23 cellular contexts compared by ENCODE assay signal in genomic region chr2:97750017-97750416, GRCh38.
"Had no signal": no experiment of that assay in that cellular context is flagged by ENCODE, and none has a peak within 500 bp of the region (broad histone marks: within the 10 kb centered on the region; RNA-seq: fewer than 3 reads in every experiment).

No MANE protein-coding gene starts in this region.

- H3K9ac ChIP-seq: parathyroid adenoma had no signal

- H3K27me3 Mint-ChIP-seq: dendritic cell treated with granulocyte-macrophage colony-stimulating factor and Interleukin-4, amounts not matched to agents 40 ng/mL and 50 ng/mL, for 4 days had no signal

- H3K9me3 ChIP-seq: gastrocnemius medialis, lower lobe of right lung, prostate gland, right atrium auricular region, stomach, thyroid gland, vagina had no signal

- H3K9me3 Mint-ChIP-seq: endodermal cell; natural killer cell; neural crest cell; stimulated activated effector memory CD8-positive, alpha-beta T cell treated with anti-CD3 and anti-CD28 coated beads, Interleukin-12 subunit alpha, Interleukin-12 subunit beta, amount 100 ng/mL, for 72 hours had no signal

- H3K27ac Mint-ChIP-seq: dendritic cell treated with granulocyte-macrophage colony-stimulating factor and Interleukin-4, amounts not matched to agents 40 ng/mL and 50 ng/mL, for 4 days; endodermal cell; stimulated activated effector memory CD8-positive, alpha-beta T cell treated with anti-CD3 and anti-CD28 coated beads, Interleukin-12 subunit alpha, Interleukin-12 subunit beta, amount 100 ng/mL, for 72 hours had no signal

- ATAC-seq: esophagus mucosa; gastrocnemius medialis; left ventricle myocardium superior; lower lobe of right lung; natural killer cell; sciatic nerve; stimulated activated effector memory CD8-positive, alpha-beta T cell treated with anti-CD3 and anti-CD28 coated beads, Interleukin-12 subunit alpha, Interleukin-12 subunit beta, amount 100 ng/mL, for 72 hours had no signal

- H3K4me2 ChIP-seq: smooth muscle cell had no signal

- H3K36me3 ChIP-seq: prostate gland, right atrium auricular region, thyroid gland, vagina had no signal

- H3K4me3 ChIP-seq: gastrocnemius medialis, lower lobe of right lung, prostate gland, right atrium auricular region, smooth muscle cell, stomach, thyroid gland, vagina had no signal

- H3K4me1 ChIP-seq: gastrocnemius medialis, lower lobe of right lung, prostate gland, vagina had no signal

- DNase-seq: effector CD8-positive, alpha-beta T cell; foreskin fibroblast; gastrocnemius medialis; left ventricle myocardium superior; lower lobe of right lung; natural killer cell; stimulated activated CD4-positive, alpha-beta T cell treated with anti-CD3 and anti-CD28 coated beads, Interleukin-2, amount 100 ng/mL, for 24 hours; stimulated activated CD4-positive, alpha-beta T cell treated with anti-CD3 and anti-CD28 coated beads, Interleukin-4, amount 100 ng/mL, for 24 hours; stimulated activated naive CD4-positive, alpha-beta T cell treated with Interleukin-2 at 50 U/mL for 16 hours; stomach; thyroid gland had no signal

- H3K27me3 ChIP-seq: gastrocnemius medialis, right atrium auricular region, stomach, thyroid gland, vagina had no signal

- H3K36me3 Mint-ChIP-seq: natural killer cell had no signal

- H3K27ac ChIP-seq: epithelial cell of prostate, gastrocnemius medialis, lower lobe of right lung, parathyroid adenoma, prostate gland, right atrium auricular region, stomach, thyroid gland, vagina had no signal

- H3K4me3 Mint-ChIP-seq: dendritic cell treated with granulocyte-macrophage colony-stimulating factor and Interleukin-4, amounts not matched to agents 40 ng/mL and 50 ng/mL, for 4 days; endodermal cell; natural killer cell; neural crest cell; stimulated activated effector memory CD8-positive, alpha-beta T cell treated with anti-CD3 and anti-CD28 coated beads, Interleukin-12 subunit alpha, Interleukin-12 subunit beta, amount 100 ng/mL, for 72 hours had no signal
